Comparison of ENCODE assay signal across 1 cellular context in the genomic region with DNA sequence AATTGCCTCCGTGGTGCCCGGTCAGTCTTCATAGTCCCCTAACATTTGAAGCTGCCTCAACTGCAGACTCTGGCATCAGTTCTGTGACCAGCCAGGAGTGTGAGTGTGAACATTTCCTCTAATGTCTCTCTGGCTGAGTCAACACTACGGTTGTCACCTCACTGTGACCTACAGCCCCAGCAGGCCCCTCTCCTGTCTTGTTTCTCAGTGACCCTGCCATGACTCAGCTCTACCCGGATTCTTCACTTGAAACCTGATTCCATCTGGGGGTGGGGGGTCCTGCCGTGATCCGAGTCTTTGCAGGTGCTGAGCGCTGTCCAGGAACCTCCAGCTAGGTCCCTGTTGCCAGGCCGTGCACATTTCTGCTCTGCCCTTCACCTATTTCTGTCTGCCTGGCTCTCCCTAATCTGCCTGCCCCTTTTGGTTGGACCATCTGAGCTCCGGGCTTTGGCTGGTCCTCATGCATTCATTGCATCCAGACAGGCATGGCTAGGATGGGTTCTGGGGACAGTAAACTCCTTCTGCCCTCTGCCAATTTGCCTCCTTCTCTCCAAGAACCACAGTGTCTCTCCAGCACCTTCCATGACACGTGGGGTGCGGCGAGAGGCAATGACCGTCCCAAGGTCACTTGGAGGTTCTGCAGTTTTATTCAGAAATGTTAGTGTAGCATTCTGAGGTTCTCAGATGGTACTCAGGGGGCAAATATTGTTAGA.
A peak's percentile ranks its signal among the peaks of the same experiment; 100 is the strongest.
TF ChIP-seq lines count a peak whose summit lies in the region.

No MANE protein-coding gene starts in this region.

TF ChIP-seq in HepG2, 621 proteins besides CTCF, POLR2A, EP300 and RAD21 (continued from another document and continues in another):
- TF ChIP-seq, protein P1, sequence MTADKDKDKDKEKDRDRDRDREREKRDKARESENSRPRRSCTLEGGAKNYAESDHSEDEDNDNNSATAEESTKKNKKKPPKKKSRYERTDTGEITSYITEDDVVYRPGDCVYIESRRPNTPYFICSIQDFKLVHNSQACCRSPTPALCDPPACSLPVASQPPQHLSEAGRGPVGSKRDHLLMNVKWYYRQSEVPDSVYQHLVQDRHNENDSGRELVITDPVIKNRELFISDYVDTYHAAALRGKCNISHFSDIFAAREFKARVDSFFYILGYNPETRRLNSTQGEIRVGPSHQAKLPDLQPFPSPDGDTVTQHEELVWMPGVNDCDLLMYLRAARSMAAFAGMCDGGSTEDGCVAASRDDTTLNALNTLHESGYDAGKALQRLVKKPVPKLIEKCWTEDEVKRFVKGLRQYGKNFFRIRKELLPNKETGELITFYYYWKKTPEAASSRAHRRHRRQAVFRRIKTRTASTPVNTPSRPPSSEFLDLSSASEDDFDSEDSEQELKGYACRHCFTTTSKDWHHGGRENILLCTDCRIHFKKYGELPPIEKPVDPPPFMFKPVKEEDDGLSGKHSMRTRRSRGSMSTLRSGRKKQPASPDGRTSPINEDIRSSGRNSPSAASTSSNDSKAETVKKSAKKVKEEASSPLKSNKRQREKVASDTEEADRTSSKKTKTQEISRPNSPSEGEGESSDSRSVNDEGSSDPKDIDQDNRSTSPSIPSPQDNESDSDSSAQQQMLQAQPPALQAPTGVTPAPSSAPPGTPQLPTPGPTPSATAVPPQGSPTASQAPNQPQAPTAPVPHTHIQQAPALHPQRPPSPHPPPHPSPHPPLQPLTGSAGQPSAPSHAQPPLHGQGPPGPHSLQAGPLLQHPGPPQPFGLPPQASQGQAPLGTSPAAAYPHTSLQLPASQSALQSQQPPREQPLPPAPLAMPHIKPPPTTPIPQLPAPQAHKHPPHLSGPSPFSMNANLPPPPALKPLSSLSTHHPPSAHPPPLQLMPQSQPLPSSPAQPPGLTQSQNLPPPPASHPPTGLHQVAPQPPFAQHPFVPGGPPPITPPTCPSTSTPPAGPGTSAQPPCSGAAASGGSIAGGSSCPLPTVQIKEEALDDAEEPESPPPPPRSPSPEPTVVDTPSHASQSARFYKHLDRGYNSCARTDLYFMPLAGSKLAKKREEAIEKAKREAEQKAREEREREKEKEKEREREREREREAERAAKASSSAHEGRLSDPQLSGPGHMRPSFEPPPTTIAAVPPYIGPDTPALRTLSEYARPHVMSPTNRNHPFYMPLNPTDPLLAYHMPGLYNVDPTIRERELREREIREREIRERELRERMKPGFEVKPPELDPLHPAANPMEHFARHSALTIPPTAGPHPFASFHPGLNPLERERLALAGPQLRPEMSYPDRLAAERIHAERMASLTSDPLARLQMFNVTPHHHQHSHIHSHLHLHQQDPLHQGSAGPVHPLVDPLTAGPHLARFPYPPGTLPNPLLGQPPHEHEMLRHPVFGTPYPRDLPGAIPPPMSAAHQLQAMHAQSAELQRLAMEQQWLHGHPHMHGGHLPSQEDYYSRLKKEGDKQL (CRISPR knock-in tag; IDR thresholded peaks at IDR 0.05; ENCODE audit: low read depth): no peak
- TF ChIP-seq TAF15 (IDR thresholded peaks at IDR 0.05; ENCODE audit: low read depth, low read length, poor library complexity, severe bottlenecking) (no peak), CEBPB (IDR thresholded peaks at IDR 0.05; ENCODE audit: borderline replicate concordance, low read depth, low read length) (no peak), NAIF1 (CRISPR knock-in tag; IDR thresholded peaks at IDR 0.05; ENCODE audit: borderline replicate concordance) (no peak), ZNF121 (CRISPR knock-in tag; IDR thresholded peaks at IDR 0.05) (no peak), HOXA5 (CRISPR knock-in tag; IDR thresholded peaks at IDR 0.05) (peak; percentile 60; the same call in 1 of the 2 replicates), KAT7 (CRISPR knock-in tag; IDR thresholded peaks at IDR 0.05; ENCODE audit: borderline replicate concordance) (no peak), ZNF670 (CRISPR knock-in tag; IDR thresholded peaks at IDR 0.05; ENCODE audit: borderline replicate concordance) (no peak), DPF2 (CRISPR knock-in tag; IDR thresholded peaks at IDR 0.05; ENCODE audit: borderline replicate concordance, low read depth) (no peak; the same call in 1 of the 2 replicates), SKI (IDR thresholded peaks at IDR 0.05; ENCODE audit: partially characterized antibody) (peak; percentile 74), POLR2G (IDR thresholded peaks at IDR 0.05; ENCODE audit: low read depth, low read length) (no peak), TBP (CRISPR knock-in tag; IDR thresholded peaks at IDR 0.05) (no peak), ZMYM2 (CRISPR knock-in tag; IDR thresholded peaks at IDR 0.05) (no peak), PAF1 (CRISPR knock-in tag; IDR thresholded peaks at IDR 0.05) (no peak), GATAD1 (CRISPR knock-in tag; IDR thresholded peaks at IDR 0.05) (no peak)
- TF ChIP-seq, protein P2, sequence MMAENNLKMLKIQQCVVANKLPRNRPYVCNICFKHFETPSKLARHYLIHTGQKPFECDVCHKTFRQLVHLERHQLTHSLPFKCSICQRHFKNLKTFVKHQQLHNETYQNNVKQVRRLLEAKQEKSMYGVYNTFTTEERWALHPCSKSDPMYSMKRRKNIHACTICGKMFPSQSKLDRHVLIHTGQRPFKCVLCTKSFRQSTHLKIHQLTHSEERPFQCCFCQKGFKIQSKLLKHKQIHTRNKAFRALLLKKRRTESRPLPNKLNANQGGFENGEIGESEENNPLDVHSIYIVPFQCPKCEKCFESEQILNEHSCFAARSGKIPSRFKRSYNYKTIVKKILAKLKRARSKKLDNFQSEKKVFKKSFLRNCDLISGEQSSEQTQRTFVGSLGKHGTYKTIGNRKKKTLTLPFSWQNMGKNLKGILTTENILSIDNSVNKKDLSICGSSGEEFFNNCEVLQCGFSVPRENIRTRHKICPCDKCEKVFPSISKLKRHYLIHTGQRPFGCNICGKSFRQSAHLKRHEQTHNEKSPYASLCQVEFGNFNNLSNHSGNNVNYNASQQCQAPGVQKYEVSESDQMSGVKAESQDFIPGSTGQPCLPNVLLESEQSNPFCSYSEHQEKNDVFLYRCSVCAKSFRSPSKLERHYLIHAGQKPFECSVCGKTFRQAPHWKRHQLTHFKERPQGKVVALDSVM (CRISPR knock-in tag; IDR thresholded peaks at IDR 0.05): no peak
- TF ChIP-seq, protein P3, sequence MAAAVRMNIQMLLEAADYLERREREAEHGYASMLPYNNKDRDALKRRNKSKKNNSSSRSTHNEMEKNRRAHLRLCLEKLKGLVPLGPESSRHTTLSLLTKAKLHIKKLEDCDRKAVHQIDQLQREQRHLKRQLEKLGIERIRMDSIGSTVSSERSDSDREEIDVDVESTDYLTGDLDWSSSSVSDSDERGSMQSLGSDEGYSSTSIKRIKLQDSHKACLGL (CRISPR knock-in tag; IDR thresholded peaks at IDR 0.05): no peak
- TF ChIP-seq, protein P4, sequence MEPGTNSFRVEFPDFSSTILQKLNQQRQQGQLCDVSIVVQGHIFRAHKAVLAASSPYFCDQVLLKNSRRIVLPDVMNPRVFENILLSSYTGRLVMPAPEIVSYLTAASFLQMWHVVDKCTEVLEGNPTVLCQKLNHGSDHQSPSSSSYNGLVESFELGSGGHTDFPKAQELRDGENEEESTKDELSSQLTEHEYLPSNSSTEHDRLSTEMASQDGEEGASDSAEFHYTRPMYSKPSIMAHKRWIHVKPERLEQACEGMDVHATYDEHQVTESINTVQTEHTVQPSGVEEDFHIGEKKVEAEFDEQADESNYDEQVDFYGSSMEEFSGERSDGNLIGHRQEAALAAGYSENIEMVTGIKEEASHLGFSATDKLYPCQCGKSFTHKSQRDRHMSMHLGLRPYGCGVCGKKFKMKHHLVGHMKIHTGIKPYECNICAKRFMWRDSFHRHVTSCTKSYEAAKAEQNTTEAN (CRISPR knock-in tag; conservative IDR thresholded peaks at IDR 0.05): peak; percentile 95
- TF ChIP-seq, protein P5, sequence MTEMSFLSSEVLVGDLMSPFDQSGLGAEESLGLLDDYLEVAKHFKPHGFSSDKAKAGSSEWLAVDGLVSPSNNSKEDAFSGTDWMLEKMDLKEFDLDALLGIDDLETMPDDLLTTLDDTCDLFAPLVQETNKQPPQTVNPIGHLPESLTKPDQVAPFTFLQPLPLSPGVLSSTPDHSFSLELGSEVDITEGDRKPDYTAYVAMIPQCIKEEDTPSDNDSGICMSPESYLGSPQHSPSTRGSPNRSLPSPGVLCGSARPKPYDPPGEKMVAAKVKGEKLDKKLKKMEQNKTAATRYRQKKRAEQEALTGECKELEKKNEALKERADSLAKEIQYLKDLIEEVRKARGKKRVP (CRISPR knock-in tag; IDR thresholded peaks at IDR 0.05): peak in 1 of 2 experiments; percentile 75; a peak in 2 of 4 replicates
- TF ChIP-seq, protein P6, sequence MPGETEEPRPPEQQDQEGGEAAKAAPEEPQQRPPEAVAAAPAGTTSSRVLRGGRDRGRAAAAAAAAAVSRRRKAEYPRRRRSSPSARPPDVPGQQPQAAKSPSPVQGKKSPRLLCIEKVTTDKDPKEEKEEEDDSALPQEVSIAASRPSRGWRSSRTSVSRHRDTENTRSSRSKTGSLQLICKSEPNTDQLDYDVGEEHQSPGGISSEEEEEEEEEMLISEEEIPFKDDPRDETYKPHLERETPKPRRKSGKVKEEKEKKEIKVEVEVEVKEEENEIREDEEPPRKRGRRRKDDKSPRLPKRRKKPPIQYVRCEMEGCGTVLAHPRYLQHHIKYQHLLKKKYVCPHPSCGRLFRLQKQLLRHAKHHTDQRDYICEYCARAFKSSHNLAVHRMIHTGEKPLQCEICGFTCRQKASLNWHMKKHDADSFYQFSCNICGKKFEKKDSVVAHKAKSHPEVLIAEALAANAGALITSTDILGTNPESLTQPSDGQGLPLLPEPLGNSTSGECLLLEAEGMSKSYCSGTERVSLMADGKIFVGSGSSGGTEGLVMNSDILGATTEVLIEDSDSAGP (CRISPR knock-in tag; IDR thresholded peaks at IDR 0.05; ENCODE audit: borderline replicate concordance): peak; percentile 50; the same call in 1 of the 2 replicates
- TF ChIP-seq, protein P7, sequence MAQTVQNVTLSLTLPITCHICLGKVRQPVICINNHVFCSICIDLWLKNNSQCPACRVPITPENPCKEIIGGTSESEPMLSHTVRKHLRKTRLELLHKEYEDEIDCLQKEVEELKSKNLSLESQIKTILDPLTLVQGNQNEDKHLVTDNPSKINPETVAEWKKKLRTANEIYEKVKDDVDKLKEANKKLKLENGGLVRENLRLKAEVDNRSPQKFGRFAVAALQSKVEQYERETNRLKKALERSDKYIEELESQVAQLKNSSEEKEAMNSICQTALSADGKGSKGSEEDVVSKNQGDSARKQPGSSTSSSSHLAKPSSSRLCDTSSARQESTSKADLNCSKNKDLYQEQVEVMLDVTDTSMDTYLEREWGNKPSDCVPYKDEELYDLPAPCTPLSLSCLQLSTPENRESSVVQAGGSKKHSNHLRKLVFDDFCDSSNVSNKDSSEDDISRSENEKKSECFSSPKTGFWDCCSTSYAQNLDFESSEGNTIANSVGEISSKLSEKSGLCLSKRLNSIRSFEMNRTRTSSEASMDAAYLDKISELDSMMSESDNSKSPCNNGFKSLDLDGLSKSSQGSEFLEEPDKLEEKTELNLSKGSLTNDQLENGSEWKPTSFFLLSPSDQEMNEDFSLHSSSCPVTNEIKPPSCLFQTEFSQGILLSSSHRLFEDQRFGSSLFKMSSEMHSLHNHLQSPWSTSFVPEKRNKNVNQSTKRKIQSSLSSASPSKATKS (CRISPR knock-in tag; IDR thresholded peaks at IDR 0.05): no peak
- TF ChIP-seq, protein P8, sequence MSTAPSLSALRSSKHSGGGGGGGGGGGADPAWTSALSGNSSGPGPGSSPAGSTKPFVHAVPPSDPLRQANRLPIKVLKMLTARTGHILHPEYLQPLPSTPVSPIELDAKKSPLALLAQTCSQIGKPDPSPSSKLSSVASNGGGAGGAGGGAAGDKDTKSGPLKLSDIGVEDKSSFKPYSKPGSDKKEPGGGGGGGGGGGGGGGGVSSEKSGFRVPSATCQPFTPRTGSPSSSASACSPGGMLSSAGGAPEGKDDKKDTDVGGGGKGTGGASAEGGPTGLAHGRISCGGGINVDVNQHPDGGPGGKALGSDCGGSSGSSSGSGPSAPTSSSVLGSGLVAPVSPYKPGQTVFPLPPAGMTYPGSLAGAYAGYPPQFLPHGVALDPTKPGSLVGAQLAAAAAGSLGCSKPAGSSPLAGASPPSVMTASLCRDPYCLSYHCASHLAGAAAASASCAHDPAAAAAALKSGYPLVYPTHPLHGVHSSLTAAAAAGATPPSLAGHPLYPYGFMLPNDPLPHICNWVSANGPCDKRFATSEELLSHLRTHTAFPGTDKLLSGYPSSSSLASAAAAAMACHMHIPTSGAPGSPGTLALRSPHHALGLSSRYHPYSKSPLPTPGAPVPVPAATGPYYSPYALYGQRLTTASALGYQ (CRISPR knock-in tag; IDR thresholded peaks at IDR 0.05): peak; percentile 52
- TF ChIP-seq, protein P9, sequence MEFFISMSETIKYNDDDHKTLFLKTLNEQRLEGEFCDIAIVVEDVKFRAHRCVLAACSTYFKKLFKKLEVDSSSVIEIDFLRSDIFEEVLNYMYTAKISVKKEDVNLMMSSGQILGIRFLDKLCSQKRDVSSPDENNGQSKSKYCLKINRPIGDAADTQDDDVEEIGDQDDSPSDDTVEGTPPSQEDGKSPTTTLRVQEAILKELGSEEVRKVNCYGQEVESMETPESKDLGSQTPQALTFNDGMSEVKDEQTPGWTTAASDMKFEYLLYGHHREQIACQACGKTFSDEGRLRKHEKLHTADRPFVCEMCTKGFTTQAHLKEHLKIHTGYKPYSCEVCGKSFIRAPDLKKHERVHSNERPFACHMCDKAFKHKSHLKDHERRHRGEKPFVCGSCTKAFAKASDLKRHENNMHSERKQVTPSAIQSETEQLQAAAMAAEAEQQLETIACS (CRISPR knock-in tag; IDR thresholded peaks at IDR 0.05): no peak
- TF ChIP-seq, protein P10, sequence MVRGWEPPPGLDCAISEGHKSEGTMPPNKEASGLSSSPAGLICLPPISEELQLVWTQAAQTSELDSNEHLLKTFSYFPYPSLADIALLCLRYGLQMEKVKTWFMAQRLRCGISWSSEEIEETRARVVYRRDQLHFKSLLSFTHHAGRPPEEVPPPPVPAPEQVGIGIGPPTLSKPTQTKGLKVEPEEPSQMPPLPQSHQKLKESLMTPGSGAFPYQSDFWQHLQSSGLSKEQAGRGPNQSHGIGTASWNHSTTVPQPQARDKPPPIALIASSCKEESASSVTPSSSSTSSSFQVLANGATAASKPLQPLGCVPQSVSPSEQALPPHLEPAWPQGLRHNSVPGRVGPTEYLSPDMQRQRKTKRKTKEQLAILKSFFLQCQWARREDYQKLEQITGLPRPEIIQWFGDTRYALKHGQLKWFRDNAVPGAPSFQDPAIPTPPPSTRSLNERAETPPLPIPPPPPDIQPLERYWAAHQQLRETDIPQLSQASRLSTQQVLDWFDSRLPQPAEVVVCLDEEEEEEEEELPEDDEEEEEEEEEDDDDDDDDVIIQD (CRISPR knock-in tag; IDR thresholded peaks at IDR 0.05; ENCODE audit: low read depth): no peak
